8 cellular contexts compared by ENCODE assay signal in genomic region chr7:21946228-21946709, GRCh38. TPM values are rescaled to one million over a fixed set of nuclear protein-coding genes. Genes with fewer than 3 reads are reported as not detected.
DNase-seq lines count a peak whose midpoint lies in the region; ATAC-seq and TF ChIP-seq lines count a peak whose summit lies in the region.

No MANE protein-coding gene starts in this region.

- TF ChIP-seq POLR2A in Peyer's patch (IDR thresholded peaks at IDR 0.05): no peak
- TF ChIP-seq POLR2A in sigmoid colon (IDR thresholded peaks at IDR 0.05): no peak

- H3K4me3 ChIP-seq in GM23248: peak overlapping the region; percentile 81
- H3K4me3 ChIP-seq in Peyer's patch: peak overlapping the region; percentile 59 to 69 (median 68)
- peak overlapping the region; percentile 61 for H3K4me3 ChIP-seq in fibroblast of mammary gland (ENCODE audit: control insufficient read depth, low read depth, low read length)
- H3K4me3 ChIP-seq in sigmoid colon: peak overlapping the region; percentile 46 to 76 (median 70)

- H3K27ac ChIP-seq in GM23248 (no peak overlapping the region), Peyer's patch (peak overlapping the region; percentile 47 to 86 (median 80)), sigmoid colon (peak overlapping the region; percentile 75 to 91 (median 84))

- ATAC-seq in HG03097 (IDR thresholded peaks at IDR 0.05; ENCODE audit: low FRiP score, unreplicated experiment): no peak

- WGBS in GM23248 (ENCODE audit: low coverage in 1 of 2, low lambda C conversion rate in 2 of 2, missing lambda C conversion rate in 2 of 2), 2 experiments: 14 to 18% methylated on average over 7 of the region's 7 CpGs
- WGBS in sigmoid colon, 2 donors: 11 to 24% methylated on average over 7 of the region's 7 CpGs

- H3K4me1 ChIP-seq in GM23248 (ENCODE audit: insufficient read depth) (peaks cover 34% of the 10 kb centered on the region), Peyer's patch (peaks cover 0 to 8% (median 2%) of the 10 kb centered on the region in 4 donors), sigmoid colon (peaks cover 0 to 47% (median 34%) of the 10 kb centered on the region in 4 donors)

- peak overlapping the region; percentile 83 for H3K9ac ChIP-seq in GM23248

- no peaks in the 10 kb centered on the region for H3K9me2 ChIP-seq in GM23248 (ENCODE audit: insufficient read depth)

- H3K36me3 ChIP-seq in GM23248 (ENCODE audit: low read depth) (no peaks in the 10 kb centered on the region), Peyer's patch (no peaks in the 10 kb centered on the region), sigmoid colon (no peaks in the 10 kb centered on the region)

- H2AFZ ChIP-seq in GM23248: peak overlapping the region; percentile 81

- peaks cover 27% of the 10 kb centered on the region for H3F3A ChIP-seq in GM23248 (ENCODE audit: insufficient read depth)

- H3K4me2 ChIP-seq in GM23248 (ENCODE audit: unreplicated experiment): peak overlapping the region; percentile 93

- TF ChIP-seq CTCF in Peyer's patch (IDR thresholded peaks at IDR 0.05) (no peak), fibroblast of mammary gland (conservative IDR thresholded peaks at IDR 0.05; ENCODE audit: control insufficient read depth, insufficient read depth, low read depth, low read length) (no peak), sigmoid colon (IDR thresholded peaks at IDR 0.05) (no peak)

- no peaks in the 10 kb centered on the region for H4K20me1 ChIP-seq in GM23248 (ENCODE audit: insufficient read depth)

- peaks cover 30% of the 10 kb centered on the region for H3K79me2 ChIP-seq in GM23248 (ENCODE audit: insufficient read depth)

- in situ Hi-C loops in GM23248 (cut with MboI): no loop called here

- intact Hi-C loops in sigmoid colon (cut with DNase I): loop anchor here (5.0 kb wide), 1 partner anchor 136 kb away; no protein-coding TSS in a partner anchor

- no peaks in the 10 kb centered on the region for H3K9me3 ChIP-seq in GM23248 (ENCODE audit: low read depth)
- no peaks in the 10 kb centered on the region for H3K9me3 ChIP-seq in Peyer's patch
- no peaks in the 10 kb centered on the region for H3K9me3 ChIP-seq in sigmoid colon

- DNase-seq in GM23248 (peak; percentile 37), Peyer's patch (no peak), fibroblast of mammary gland (ENCODE audit: low read depth) (peak; percentile 12), sigmoid colon (no peak), NCI-H128 (lab: John Stamatoyannopoulos, UW; ENCODE audit: unreplicated experiment) (no peak)
- no peak for DNase-seq in activated CD4-positive, CD25-positive, alpha-beta regulatory T cell (lab: John Stamatoyannopoulos, UW)
- no peak for DNase-seq in activated CD8-positive, alpha-beta memory T cell treated with anti-CD3 and anti-CD28 coated beads, Interleukin-2, amount 50 U/mL, for 48 hours

- no peaks in the 10 kb centered on the region for H3K27me3 ChIP-seq in GM23248 (replicated peaks; ENCODE audit: insufficient read depth)
- H3K27me3 ChIP-seq in Peyer's patch: no peaks in the 10 kb centered on the region
- H3K27me3 ChIP-seq in sigmoid colon: no peaks in the 10 kb centered on the region

- no peak for TF ChIP-seq EP300 in sigmoid colon (IDR thresholded peaks at IDR 0.05)

RNA-seq across cellular contexts. Expression of gene CDCA7L, which starts 0.6 kb away (rescaled TPM):
- total RNA-seq in GM23248 (2014; rRNA removed; shearing (Covaris generic)): 44.1 and 45.9 TPM in 2 replicates
- polyA plus RNA-seq in GM23248 (2016; fragmentation: Nextera tagmentation; extraction: Ambion mirVana): 44.0 and 44.1 TPM in 2 replicates
- total RNA-seq in Peyer's patch: 10 to 100 TPM in 3 of 4 donors, 1 to 10 TPM in 1; 6.8 to 51.2 (median 19.8) TPM
- 10 to 100 TPM; 19.4 to 55.9 (median 29.1) TPM for total RNA-seq in sigmoid colon
- 10 to 100 TPM; 12.3 to 30.6 (median 23.2) TPM for polyA plus RNA-seq in sigmoid colon

Comparison
In these comparisons a context has a peak if more than half of its experiments do, and no peak if none do; other contexts are left out.
1. DNase-seq: peak in GM23248 (single experiment) and fibroblast of mammary gland (single experiment); none in Peyer's patch (0 of 3), sigmoid colon (single experiment), activated CD4-positive, CD25-positive, alpha-beta regulatory T cell (0 of 4), activated CD8-positive, alpha-beta memory T cell treated with anti-CD3 and anti-CD28 coated beads, Interleukin-2, amount 50 U/mL, for 48 hours (single experiment) and NCI-H128 (single experiment).
2. Peak in every context shown above with its lines, with median percentiles within 50 percentile points of each other: H3K4me3 ChIP-seq.